8 cellular contexts compared by ENCODE assay signal in genomic region chr20:36847009-36847709, GRCh38. TPM values are rescaled to one million over a fixed set of nuclear protein-coding genes. Genes with fewer than 3 reads are reported as not detected.
A peak's percentile ranks its signal among the peaks of the same experiment; 100 is the strongest.
DNase-seq lines count a peak whose midpoint lies in the region; FAIRE-seq and TF ChIP-seq lines count a peak whose summit lies in the region.

No MANE protein-coding gene starts in this region.

- H2AFZ ChIP-seq in mesenchymal stem cell (ENCODE audit: low read depth, low read length) = no peak overlapping the region

- H2BK120ac ChIP-seq in mesenchymal stem cell (ENCODE audit: low read depth, low read length) = peak overlapping the region; percentile 69

- H3K27ac ChIP-seq in coronary artery = peak overlapping the region; percentile 86 to 96
- peak overlapping the region; percentile 6 for H3K27ac ChIP-seq in mesenchymal stem cell (ENCODE audit: low read length, poor library complexity, severe bottlenecking)
- peak overlapping the region; percentile 48 to 82 (median 78) for H3K27ac ChIP-seq in thyroid gland

- no peak for FAIRE-seq in GM12892 (lab: Jason Lieb, UNC)

- H3K36me3 ChIP-seq in mesenchymal stem cell (ENCODE audit: control insufficient read depth in 1 of 2, insufficient read depth in 2 of 2, low read depth in 1 of 2, low read length in 2 of 2) (peaks cover 0 to 5% of the 10 kb centered on the region in 2 experiments), thyroid gland (no peaks in the 10 kb centered on the region)

- no peak for TF ChIP-seq POLR2A in thyroid gland (IDR thresholded peaks at IDR 0.05)
- no peak for TF ChIP-seq POLR2A in GM12892 (IDR thresholded peaks at IDR 0.05; ENCODE audit: low read depth, low read length)

- peak; percentile 48 for DNase-seq in NCI-H146 treated with DMSO at 0.1 percent for 48 hours (lab: John Stamatoyannopoulos, UW; ENCODE audit: unreplicated experiment)
- peak; percentile 94 for DNase-seq in coronary artery (ENCODE audit: low spot score)
- peak; percentile 92 for DNase-seq in mesenchymal stem cell
- peak; percentile 42 to 43 for DNase-seq in thyroid gland
- no peak for DNase-seq in GM12892 (ENCODE audit: insufficient read length)
- DNase-seq in COR-L47 (lab: John Stamatoyannopoulos, UW) = no peak
- DNase-seq in T-helper 9 cell = no peak
- no peak for DNase-seq in NCI-H1092 treated with DMSO at 0.1 percent for 48 hours (lab: John Stamatoyannopoulos, UW)

- peaks cover 12% of the 10 kb centered on the region for H3K79me1 ChIP-seq in mesenchymal stem cell (replicated peaks; ENCODE audit: low read length, poor library complexity, severe bottlenecking)

- peak overlapping the region; percentile 11 for H3K4me3 ChIP-seq in coronary artery
- no peak overlapping the region for H3K4me3 ChIP-seq in mesenchymal stem cell (ENCODE audit: insufficient read depth in 1 of 2, low read depth in 1 of 2, low read length in 2 of 2)
- no peak overlapping the region for H3K4me3 ChIP-seq in thyroid gland (replicated peaks in 1 of 3)

- H2BK12ac ChIP-seq in mesenchymal stem cell (ENCODE audit: low read length in 2 of 2) = peak overlapping the region in 1 of 2 experiments; percentile 79

- H3K4me2 ChIP-seq in mesenchymal stem cell (ENCODE audit: low read length, poor library complexity, severe bottlenecking) = no peak overlapping the region

- no peaks in the 10 kb centered on the region for H3K27me3 ChIP-seq in mesenchymal stem cell (ENCODE audit: control insufficient read depth in 1 of 2, insufficient read depth in 1 of 2, low read length in 2 of 2)
- H3K27me3 ChIP-seq in thyroid gland = no peaks in the 10 kb centered on the region

- H3K18ac ChIP-seq in mesenchymal stem cell (ENCODE audit: low read depth in 1 of 2, low read length in 2 of 2) = peak overlapping the region; percentile 68 to 90

- H3K9me3 ChIP-seq in mesenchymal stem cell (ENCODE audit: control insufficient read depth, low read length) = no peaks in the 10 kb centered on the region
- H3K9me3 ChIP-seq in thyroid gland = no peaks in the 10 kb centered on the region

- H2BK5ac ChIP-seq in mesenchymal stem cell (ENCODE audit: low read depth, low read length, poor library complexity, severe bottlenecking) = no peak overlapping the region

- no peak overlapping the region for H2AK5ac ChIP-seq in mesenchymal stem cell (ENCODE audit: low read length, severe bottlenecking)

- WGBS in mesenchymal stem cell = 59% methylated on average over 17 of the region's 18 CpGs
- WGBS in thyroid gland, 2 donors = 75 to 78% methylated on average over 18 of the region's 18 CpGs

- H3K4me1 ChIP-seq in mesenchymal stem cell (ENCODE audit: control insufficient read depth, insufficient read depth, low read depth, low read length) (peaks cover 33% of the 10 kb centered on the region), thyroid gland (peaks cover 19 to 73% of the 10 kb centered on the region in 2 donors)

- H3K9ac ChIP-seq in mesenchymal stem cell (ENCODE audit: low read length) = peak overlapping the region; percentile 80

- no peak overlapping the region for H2BK15ac ChIP-seq in mesenchymal stem cell (ENCODE audit: low read depth, poor library complexity, severe bottlenecking)

- H3K23ac ChIP-seq in mesenchymal stem cell (ENCODE audit: low read length in 2 of 2) = no peak overlapping the region

- intact Hi-C loops in thyroid gland (cut with DNase I) = no loop called here

- TF ChIP-seq CTCF in coronary artery (IDR thresholded peaks at IDR 0.05) (no peak), thyroid gland (IDR thresholded peaks at IDR 0.05) (no peak)

- peak overlapping the region; percentile 52 for H4K8ac ChIP-seq in mesenchymal stem cell (ENCODE audit: low read length)

- peak overlapping the region; percentile 48 for H4K91ac ChIP-seq in mesenchymal stem cell (ENCODE audit: low read length)

- H3K4ac ChIP-seq in mesenchymal stem cell (ENCODE audit: low read depth in 1 of 2, low read length in 2 of 2) = peak overlapping the region in 1 of 2 experiments; percentile 54

- no peak overlapping the region for H3K14ac ChIP-seq in mesenchymal stem cell (ENCODE audit: low read length in 2 of 2)

RNA-seq across cellular contexts. Expression of gene TLDC2, which starts 28.8 kb away (rescaled TPM):
- not detected for polyA plus RNA-seq in mesenchymal stem cell (2013, experiment 1 of 2)
- polyA plus RNA-seq in mesenchymal stem cell (2013, experiment 2 of 2) = not detected
- 1 to 10 TPM in 2 of 4 donors, under 1 TPM in 2; 0.45 to 2.5 (median 1.1) TPM for total RNA-seq in thyroid gland
- 0.68 TPM for polyA plus RNA-seq in GM12892 (2012; ENCODE audit: missing spikeins)

Comparison
In these comparisons a context has a peak if more than half of its experiments do, and no peak if none do; other contexts are left out.
1. DNase-seq: peak in NCI-H146 treated with DMSO at 0.1 percent for 48 hours (single experiment), coronary artery (single experiment), mesenchymal stem cell (single experiment) and thyroid gland (2 of 2); none in GM12892 (single experiment), COR-L47 (single experiment), T-helper 9 cell (single experiment) and NCI-H1092 treated with DMSO at 0.1 percent for 48 hours (single experiment).
2. H3K27ac ChIP-seq: peak in every context shown above with its lines; median percentile 91 in coronary artery; 78 in thyroid gland; 6 in mesenchymal stem cell.